ENCODE assay signal across 1 cellular context in the genomic region with DNA sequence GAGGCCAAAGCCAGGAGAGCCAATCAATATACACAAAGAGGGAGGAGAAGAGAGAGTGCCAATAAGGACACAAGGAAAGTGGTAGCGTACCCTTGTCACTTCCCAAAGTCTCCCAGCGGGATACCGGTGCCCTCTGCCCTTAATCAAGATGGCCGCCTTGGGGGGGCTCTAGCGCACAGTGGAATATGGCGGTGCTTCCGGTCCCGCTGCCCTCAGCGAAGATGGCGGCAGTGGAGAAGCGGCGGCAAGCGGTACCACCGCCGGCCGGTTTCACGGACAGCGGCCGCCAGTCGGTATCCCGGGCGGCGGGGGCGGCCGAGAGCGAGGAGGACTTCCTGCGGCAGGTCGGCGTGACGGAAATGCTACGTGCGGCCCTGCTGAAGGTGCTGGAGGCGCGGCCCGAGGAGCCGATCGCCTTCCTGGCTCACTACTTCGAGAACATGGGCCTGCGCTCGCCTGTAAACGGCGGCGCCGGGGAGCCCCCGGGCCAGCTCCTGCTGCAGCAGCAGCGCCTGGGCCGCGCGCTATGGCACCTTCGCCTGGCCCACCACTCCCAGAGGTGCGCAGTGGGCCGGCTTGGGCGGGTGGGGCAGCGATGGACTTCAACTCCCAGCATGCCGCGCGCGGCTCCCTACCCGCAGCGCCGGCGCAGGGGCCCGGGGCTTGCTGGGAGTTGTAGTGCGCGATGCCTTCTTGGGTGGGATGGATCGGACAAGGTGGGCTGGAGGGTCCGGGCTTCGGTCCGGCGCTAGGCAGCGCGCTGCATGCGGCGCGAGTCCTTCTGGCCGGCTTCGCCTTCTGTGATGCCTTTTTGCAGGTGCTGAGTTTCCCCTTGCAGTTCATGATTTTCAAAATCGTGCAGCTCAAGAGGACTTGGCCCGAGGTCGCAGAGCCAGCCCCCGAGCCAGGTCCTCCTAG.
TF ChIP-seq lines count a peak whose summit lies in the region.

A gene with protein sequence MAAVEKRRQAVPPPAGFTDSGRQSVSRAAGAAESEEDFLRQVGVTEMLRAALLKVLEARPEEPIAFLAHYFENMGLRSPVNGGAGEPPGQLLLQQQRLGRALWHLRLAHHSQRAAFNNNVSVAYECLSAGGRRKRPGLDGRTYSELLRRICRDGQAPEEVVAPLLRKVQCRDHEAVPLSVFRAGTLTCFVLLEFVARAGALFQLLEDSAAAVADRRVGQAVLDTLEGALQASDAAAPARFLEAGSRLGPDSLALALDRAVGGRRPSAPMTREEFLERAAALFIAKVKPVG (plus strand): TSS at position 212 of the 918 bp plus-strand sequence. CDS start 10 bp downstream, at position 222.

TF ChIP-seq in HepG2, 621 proteins besides CTCF, POLR2A, EP300 and RAD21 (continued from another document and continues in another):
- TF ChIP-seq, protein P1, sequence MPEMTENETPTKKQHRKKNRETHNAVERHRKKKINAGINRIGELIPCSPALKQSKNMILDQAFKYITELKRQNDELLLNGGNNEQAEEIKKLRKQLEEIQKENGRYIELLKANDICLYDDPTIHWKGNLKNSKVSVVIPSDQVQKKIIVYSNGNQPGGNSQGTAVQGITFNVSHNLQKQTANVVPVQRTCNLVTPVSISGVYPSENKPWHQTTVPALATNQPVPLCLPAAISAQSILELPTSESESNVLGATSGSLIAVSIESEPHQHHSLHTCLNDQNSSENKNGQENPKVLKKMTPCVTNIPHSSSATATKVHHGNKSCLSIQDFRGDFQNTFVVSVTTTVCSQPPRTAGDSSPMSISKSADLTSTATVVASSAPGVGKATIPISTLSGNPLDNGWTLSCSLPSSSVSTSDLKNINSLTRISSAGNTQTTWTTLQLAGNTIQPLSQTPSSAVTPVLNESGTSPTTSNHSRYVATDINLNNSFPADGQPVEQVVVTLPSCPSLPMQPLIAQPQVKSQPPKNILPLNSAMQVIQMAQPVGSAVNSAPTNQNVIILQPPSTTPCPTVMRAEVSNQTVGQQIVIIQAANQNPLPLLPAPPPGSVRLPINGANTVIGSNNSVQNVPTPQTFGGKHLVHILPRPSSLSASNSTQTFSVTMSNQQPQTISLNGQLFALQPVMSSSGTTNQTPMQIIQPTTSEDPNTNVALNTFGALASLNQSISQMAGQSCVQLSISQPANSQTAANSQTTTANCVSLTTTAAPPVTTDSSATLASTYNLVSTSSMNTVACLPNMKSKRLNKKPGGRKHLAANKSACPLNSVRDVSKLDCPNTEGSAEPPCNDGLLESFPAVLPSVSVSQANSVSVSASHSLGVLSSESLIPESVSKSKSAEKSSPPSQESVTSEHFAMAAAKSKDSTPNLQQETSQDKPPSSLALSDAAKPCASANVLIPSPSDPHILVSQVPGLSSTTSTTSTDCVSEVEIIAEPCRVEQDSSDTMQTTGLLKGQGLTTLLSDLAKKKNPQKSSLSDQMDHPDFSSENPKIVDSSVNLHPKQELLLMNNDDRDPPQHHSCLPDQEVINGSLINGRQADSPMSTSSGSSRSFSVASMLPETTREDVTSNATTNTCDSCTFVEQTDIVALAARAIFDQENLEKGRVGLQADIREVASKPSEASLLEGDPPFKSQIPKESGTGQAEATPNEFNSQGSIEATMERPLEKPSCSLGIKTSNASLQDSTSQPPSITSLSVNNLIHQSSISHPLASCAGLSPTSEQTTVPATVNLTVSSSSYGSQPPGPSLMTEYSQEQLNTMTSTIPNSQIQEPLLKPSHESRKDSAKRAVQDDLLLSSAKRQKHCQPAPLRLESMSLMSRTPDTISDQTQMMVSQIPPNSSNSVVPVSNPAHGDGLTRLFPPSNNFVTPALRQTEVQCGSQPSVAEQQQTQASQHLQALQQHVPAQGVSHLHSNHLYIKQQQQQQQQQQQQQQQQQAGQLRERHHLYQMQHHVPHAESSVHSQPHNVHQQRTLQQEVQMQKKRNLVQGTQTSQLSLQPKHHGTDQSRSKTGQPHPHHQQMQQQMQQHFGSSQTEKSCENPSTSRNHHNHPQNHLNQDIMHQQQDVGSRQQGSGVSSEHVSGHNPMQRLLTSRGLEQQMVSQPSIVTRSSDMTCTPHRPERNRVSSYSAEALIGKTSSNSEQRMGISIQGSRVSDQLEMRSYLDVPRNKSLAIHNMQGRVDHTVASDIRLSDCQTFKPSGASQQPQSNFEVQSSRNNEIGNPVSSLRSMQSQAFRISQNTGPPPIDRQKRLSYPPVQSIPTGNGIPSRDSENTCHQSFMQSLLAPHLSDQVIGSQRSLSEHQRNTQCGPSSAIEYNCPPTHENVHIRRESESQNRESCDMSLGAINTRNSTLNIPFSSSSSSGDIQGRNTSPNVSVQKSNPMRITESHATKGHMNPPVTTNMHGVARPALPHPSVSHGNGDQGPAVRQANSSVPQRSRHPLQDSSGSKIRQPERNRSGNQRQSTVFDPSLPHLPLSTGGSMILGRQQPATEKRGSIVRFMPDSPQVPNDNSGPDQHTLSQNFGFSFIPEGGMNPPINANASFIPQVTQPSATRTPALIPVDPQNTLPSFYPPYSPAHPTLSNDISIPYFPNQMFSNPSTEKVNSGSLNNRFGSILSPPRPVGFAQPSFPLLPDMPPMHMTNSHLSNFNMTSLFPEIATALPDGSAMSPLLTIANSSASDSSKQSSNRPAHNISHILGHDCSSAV (CRISPR knock-in tag; IDR thresholded peaks at IDR 0.05; ENCODE audit: borderline replicate concordance), result 0 out of 2 replicates have a peak, but pooled peaks have one; percentile 44
- TF ChIP-seq, protein P2, sequence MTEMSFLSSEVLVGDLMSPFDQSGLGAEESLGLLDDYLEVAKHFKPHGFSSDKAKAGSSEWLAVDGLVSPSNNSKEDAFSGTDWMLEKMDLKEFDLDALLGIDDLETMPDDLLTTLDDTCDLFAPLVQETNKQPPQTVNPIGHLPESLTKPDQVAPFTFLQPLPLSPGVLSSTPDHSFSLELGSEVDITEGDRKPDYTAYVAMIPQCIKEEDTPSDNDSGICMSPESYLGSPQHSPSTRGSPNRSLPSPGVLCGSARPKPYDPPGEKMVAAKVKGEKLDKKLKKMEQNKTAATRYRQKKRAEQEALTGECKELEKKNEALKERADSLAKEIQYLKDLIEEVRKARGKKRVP (CRISPR knock-in tag; IDR thresholded peaks at IDR 0.05), result no peak
- no peak for TF ChIP-seq ZNF3 (CRISPR knock-in tag; IDR thresholded peaks at IDR 0.05)
- TF ChIP-seq ZNF367 (CRISPR knock-in tag; IDR thresholded peaks at IDR 0.05; ENCODE audit: borderline replicate concordance), result no peak
- no peak for TF ChIP-seq GZF1 (CRISPR knock-in tag; IDR thresholded peaks at IDR 0.05)
- TF ChIP-seq, protein P3, sequence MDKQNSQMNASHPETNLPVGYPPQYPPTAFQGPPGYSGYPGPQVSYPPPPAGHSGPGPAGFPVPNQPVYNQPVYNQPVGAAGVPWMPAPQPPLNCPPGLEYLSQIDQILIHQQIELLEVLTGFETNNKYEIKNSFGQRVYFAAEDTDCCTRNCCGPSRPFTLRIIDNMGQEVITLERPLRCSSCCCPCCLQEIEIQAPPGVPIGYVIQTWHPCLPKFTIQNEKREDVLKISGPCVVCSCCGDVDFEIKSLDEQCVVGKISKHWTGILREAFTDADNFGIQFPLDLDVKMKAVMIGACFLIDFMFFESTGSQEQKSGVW (CRISPR knock-in tag; IDR thresholded peaks at IDR 0.05; ENCODE audit: borderline replicate concordance), result no peak
- TF ChIP-seq POLR2G (IDR thresholded peaks at IDR 0.05; ENCODE audit: low read depth, low read length), result peak; percentile 62; the same call in 1 of the 2 replicates
- peak; percentile 74 for TF ChIP-seq ZNF850 (CRISPR knock-in tag; conservative IDR thresholded peaks at IDR 0.05)
- no peak for TF ChIP-seq MIER3 (CRISPR knock-in tag; IDR thresholded peaks at IDR 0.05; ENCODE audit: borderline replicate concordance)
- TF ChIP-seq ASH2L (IDR thresholded peaks at IDR 0.05; ENCODE audit: insufficient read length, low read depth, low read length), result peak; percentile 91
- TF ChIP-seq U2AF1 (optimal IDR thresholded peaks at IDR 0.05; ENCODE audit: low read depth, low read length), result no peak
- TF ChIP-seq, protein P4, sequence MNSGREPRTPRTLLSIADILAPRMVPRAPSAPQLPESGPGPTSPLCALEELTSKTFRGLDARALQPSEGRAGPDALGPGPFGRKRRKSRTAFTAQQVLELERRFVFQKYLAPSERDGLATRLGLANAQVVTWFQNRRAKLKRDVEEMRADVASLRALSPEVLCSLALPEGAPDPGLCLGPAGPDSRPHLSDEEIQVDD (CRISPR knock-in tag; IDR thresholded peaks at IDR 0.05; ENCODE audit: borderline replicate concordance), result no peak
- TF ChIP-seq CBX2 (IDR thresholded peaks at IDR 0.05; ENCODE audit: low read depth, low read length), result no peak
- no peak for TF ChIP-seq CBX2 (CRISPR knock-in tag; IDR thresholded peaks at IDR 0.05; ENCODE audit: low read depth)
- peak; percentile 80 for TF ChIP-seq ARNT2 (CRISPR knock-in tag; IDR thresholded peaks at IDR 0.05; ENCODE audit: low read depth)
- TF ChIP-seq RNF2 (conservative IDR thresholded peaks at IDR 0.05; ENCODE audit: low read depth), result no peak
- TF ChIP-seq, protein P5, sequence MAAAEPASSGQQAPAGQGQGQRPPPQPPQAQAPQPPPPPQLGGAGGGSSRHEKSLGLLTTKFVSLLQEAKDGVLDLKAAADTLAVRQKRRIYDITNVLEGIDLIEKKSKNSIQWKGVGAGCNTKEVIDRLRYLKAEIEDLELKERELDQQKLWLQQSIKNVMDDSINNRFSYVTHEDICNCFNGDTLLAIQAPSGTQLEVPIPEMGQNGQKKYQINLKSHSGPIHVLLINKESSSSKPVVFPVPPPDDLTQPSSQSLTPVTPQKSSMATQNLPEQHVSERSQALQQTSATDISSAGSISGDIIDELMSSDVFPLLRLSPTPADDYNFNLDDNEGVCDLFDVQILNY (CRISPR knock-in tag; conservative IDR thresholded peaks at IDR 0.05), result no peak
- peak; percentile 37 for TF ChIP-seq RXRB (CRISPR knock-in tag; IDR thresholded peaks at IDR 0.05; ENCODE audit: borderline replicate concordance)
- TF ChIP-seq, protein P6, sequence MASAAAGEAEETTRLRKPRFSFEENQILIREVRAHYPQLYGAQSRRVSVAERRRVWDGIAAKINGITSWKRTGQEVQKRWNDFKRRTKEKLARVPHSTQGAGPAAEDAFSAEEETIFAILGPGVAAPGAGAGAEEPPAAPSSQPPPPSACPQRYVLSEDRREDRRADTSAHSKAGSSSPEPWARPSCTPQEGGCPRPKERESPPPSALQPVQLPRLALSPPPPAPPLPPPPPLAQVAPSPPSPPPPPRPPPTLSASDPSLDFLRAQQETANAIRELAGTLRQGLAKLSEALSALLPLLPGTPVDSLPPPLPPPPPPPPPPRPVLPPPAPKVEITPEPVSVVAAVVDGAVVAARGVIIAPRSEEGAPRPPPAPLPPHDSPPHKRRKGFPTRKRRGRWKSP (CRISPR knock-in tag; IDR thresholded peaks at IDR 0.05), result no peak
- TF ChIP-seq STAT5B (CRISPR knock-in tag; IDR thresholded peaks at IDR 0.05), result 0 out of 2 replicates have a peak, but pooled peaks have one; percentile 25
- no peak for TF ChIP-seq ZNF382 (CRISPR knock-in tag; IDR thresholded peaks at IDR 0.05; ENCODE audit: borderline replicate concordance)
- TF ChIP-seq NBN (conservative IDR thresholded peaks at IDR 0.05), result no peak
- no peak for TF ChIP-seq ZNF564 (CRISPR knock-in tag; IDR thresholded peaks at IDR 0.05)
- TF ChIP-seq CENPX (CRISPR knock-in tag; IDR thresholded peaks at IDR 0.05), result no peak
- peak; percentile 64 for TF ChIP-seq ZNF776 (CRISPR knock-in tag; IDR thresholded peaks at IDR 0.05)
- peak; percentile 83; the same call in 1 of the 2 replicates for TF ChIP-seq NCOA1 (CRISPR knock-in tag; IDR thresholded peaks at IDR 0.05)
- TF ChIP-seq SRSF4 (IDR thresholded peaks at IDR 0.05; ENCODE audit: low read depth, low read length, poor library complexity, severe bottlenecking), result no peak
- TF ChIP-seq, protein P7, sequence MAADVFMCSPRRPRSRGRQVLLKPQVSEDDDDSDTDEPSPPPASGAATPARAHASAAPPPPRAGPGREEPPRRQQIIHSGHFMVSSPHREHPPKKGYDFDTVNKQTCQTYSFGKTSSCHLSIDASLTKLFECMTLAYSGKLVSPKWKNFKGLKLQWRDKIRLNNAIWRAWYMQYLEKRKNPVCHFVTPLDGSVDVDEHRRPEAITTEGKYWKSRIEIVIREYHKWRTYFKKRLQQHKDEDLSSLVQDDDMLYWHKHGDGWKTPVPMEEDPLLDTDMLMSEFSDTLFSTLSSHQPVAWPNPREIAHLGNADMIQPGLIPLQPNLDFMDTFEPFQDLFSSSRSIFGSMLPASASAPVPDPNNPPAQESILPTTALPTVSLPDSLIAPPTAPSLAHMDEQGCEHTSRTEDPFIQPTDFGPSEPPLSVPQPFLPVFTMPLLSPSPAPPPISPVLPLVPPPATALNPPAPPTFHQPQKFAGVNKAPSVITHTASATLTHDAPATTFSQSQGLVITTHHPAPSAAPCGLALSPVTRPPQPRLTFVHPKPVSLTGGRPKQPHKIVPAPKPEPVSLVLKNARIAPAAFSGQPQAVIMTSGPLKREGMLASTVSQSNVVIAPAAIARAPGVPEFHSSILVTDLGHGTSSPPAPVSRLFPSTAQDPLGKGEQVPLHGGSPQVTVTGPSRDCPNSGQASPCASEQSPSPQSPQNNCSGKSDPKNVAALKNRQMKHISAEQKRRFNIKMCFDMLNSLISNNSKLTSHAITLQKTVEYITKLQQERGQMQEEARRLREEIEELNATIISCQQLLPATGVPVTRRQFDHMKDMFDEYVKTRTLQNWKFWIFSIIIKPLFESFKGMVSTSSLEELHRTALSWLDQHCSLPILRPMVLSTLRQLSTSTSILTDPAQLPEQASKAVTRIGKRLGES (CRISPR knock-in tag; IDR thresholded peaks at IDR 0.05; ENCODE audit: borderline replicate concordance), result no peak
- TF ChIP-seq ZNF839 (CRISPR knock-in tag; IDR thresholded peaks at IDR 0.05; ENCODE audit: borderline replicate concordance), result peak; percentile 36; the same call in 1 of the 2 replicates
- TF ChIP-seq ZNF629 (CRISPR knock-in tag; conservative IDR thresholded peaks at IDR 0.05), result no peak
- peak; percentile 33; the same call in 1 of the 2 replicates for TF ChIP-seq ZNF670 (CRISPR knock-in tag; IDR thresholded peaks at IDR 0.05; ENCODE audit: borderline replicate concordance)
- no peak for TF ChIP-seq EEA1 (CRISPR knock-in tag; IDR thresholded peaks at IDR 0.05; ENCODE audit: borderline replicate concordance)
- TF ChIP-seq, protein P8, sequence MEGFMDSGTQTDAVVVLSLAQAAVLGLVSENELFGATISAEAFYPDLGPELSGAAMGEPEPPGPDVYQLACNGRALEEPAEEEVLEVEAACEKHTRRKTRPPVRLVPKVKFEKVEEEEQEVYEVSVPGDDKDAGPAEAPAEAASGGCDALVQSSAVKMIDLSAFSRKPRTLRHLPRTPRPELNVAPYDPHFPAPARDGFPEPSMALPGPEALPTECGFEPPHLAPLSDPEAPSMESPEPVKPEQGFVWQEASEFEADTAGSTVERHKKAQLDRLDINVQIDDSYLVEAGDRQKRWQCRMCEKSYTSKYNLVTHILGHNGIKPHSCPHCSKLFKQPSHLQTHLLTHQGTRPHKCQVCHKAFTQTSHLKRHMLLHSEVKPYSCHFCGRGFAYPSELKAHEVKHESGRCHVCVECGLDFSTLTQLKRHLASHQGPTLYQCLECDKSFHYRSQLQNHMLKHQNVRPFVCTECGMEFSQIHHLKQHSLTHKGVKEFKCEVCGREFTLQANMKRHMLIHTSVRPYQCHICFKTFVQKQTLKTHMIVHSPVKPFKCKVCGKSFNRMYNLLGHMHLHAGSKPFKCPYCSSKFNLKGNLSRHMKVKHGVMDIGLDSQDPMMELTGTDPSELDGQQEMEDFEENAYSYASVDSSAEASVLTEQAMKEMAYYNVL (CRISPR knock-in tag; IDR thresholded peaks at IDR 0.05; ENCODE audit: borderline replicate concordance), result peak; percentile 28; the same call in 1 of the 2 replicates
- TF ChIP-seq NONO (IDR thresholded peaks at IDR 0.05), result no peak
- TF ChIP-seq NONO (CRISPR knock-in tag; conservative IDR thresholded peaks at IDR 0.05), result no peak; the same call in 1 of the 2 replicates
- TF ChIP-seq MAFK (conservative IDR thresholded peaks at IDR 0.05 in 1 of 2, IDR thresholded peaks at IDR 0.05 in 1 of 2; ENCODE audit: low read length in 2 of 2), result no peak
- peak; percentile 28; the same call in 1 of the 2 replicates for TF ChIP-seq ZNF124 (CRISPR knock-in tag; IDR thresholded peaks at IDR 0.05)
- TF ChIP-seq NFKBIZ (CRISPR knock-in tag; IDR thresholded peaks at IDR 0.05), result 0 out of 2 replicates have a peak, but pooled peaks have one; percentile 26
- no peak for TF ChIP-seq SATB2 (CRISPR knock-in tag; IDR thresholded peaks at IDR 0.05)
